Comparison of ENCODE assay signal across 16 cellular contexts in genomic region chr21:16169810-16170209, GRCh38.
"Had no signal": no experiment of that assay in that cellular context is flagged by ENCODE, and none has a peak within 500 bp of the region (broad histone marks: within the 10 kb centered on the region; RNA-seq: fewer than 3 reads in every experiment).

No MANE protein-coding gene starts in this region.

- H3K36me3 ChIP-seq: colonic mucosa, gastrocnemius medialis, ovary, right lobe of liver, thyroid gland, WERI-Rb-1 had no signal

- H3K4me1 ChIP-seq: colonic mucosa, gastrocnemius medialis, right lobe of liver, thyroid gland had no signal

- H3K9me3 ChIP-seq: colonic mucosa, gastrocnemius medialis, ovary, right lobe of liver, thyroid gland had no signal

- FAIRE-seq: endometrium, small intestine, urothelium cell line had no signal

- H3K4me3 ChIP-seq: colonic mucosa, gastrocnemius medialis, ovary, right lobe of liver, thyroid gland had no signal

- DNase-seq: activated CD4-positive, alpha-beta T cell treated with anti-CD3 and anti-CD28 coated beads, Interleukin-2, amount 50 U/mL, for 48 hours; activated gamma-delta T cell; central memory CD4-positive, alpha-beta T cell; colonic mucosa; gastrocnemius medialis; kidney; mesendoderm; naive thymus-derived CD8-positive, alpha-beta T cell; right lobe of liver; small intestine; stimulated activated CD4-positive, alpha-beta T cell treated with anti-CD3 and anti-CD28 coated beads, Interleukin-4, amount 100 ng/mL, for 1 hour; thyroid gland; WERI-Rb-1 had no signal

- ATAC-seq: gastrocnemius medialis; naive thymus-derived CD8-positive, alpha-beta T cell; right lobe of liver had no signal

- H3K27ac ChIP-seq: colonic mucosa, gastrocnemius medialis, right lobe of liver, thyroid gland, WERI-Rb-1 had no signal

- H3K27me3 ChIP-seq: colonic mucosa, gastrocnemius medialis, ovary, right lobe of liver, thyroid gland had no signal
